In the genomic region with DNA sequence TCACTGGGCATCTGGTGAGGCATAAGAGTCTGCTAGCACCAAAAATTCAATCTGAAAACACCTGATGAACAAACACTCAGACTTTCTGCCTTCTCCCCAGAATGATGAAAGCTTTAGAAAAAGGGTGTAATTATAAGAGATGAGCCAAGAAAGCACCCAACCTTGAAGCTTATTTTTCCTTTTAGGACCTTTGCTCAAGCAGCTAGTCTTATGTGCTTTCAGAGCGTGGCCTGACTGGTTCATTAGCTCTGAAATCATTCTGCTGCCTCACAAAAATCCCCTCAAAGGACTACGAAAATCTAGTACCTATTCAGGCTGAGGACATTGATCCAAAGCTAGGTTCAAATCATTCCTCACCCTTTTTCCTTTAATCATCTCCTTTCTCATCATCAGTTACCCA, we compare ENCODE assay signal across 23 cellular contexts.
"Had no signal": no experiment of that assay in that cellular context is flagged by ENCODE, and none has a peak within 500 bp of the region (broad histone marks: within the 10 kb centered on the region; RNA-seq: fewer than 3 reads in every experiment).

No MANE protein-coding gene starts in this region.

- DNase-seq: hippocampal formation; kidney glomerular epithelial cell; left colon; left ventricle myocardium inferior; mesendoderm; naive B cell; natural killer cell; ovary; retina; right cardiac atrium; stimulated activated CD4-positive, alpha-beta T cell treated with anti-CD3 and anti-CD28 coated beads, Interleukin-2, amount 100 ng/mL, for 24 hours; stimulated activated CD4-positive, alpha-beta T cell treated with anti-CD3 and anti-CD28 coated beads, Interleukin-4, amount 100 ng/mL, for 1 hour; stimulated activated naive CD4-positive, alpha-beta T cell; uterus had no signal

- H3K4me3 Mint-ChIP-seq: mesothelial cell of epicardium; naive B cell; natural killer cell; stimulated activated naive CD8-positive, alpha-beta T cell treated with anti-CD3 and anti-CD28 coated beads, Interleukin-15, Interleukin-2, amounts not matched to agents 100 ng/mL and 50 ng/mL, for 24 hours; type B pancreatic cell had no signal

- H3K4me2 ChIP-seq: smooth muscle cell had no signal

- H3K27ac ChIP-seq: left ventricle myocardium inferior, ovary, suprapubic skin, thoracic aorta, tibial nerve, uterus had no signal

- H3K36me3 ChIP-seq: ovary, uterus had no signal

- H3K4me1 Mint-ChIP-seq: mesothelial cell of epicardium, naive B cell, natural killer cell had no signal

- H3K27me3 Mint-ChIP-seq: naive B cell; progenitor cell of endocrine pancreas; stimulated activated naive CD8-positive, alpha-beta T cell treated with anti-CD3 and anti-CD28 coated beads, Interleukin-15, Interleukin-2, amounts not matched to agents 100 ng/mL and 50 ng/mL, for 24 hours; type B pancreatic cell had no signal

- H3K27ac Mint-ChIP-seq: mesothelial cell of epicardium; naive B cell; natural killer cell; progenitor cell of endocrine pancreas; stimulated activated naive CD8-positive, alpha-beta T cell treated with anti-CD3 and anti-CD28 coated beads, Interleukin-15, Interleukin-2, amounts not matched to agents 100 ng/mL and 50 ng/mL, for 24 hours; type B pancreatic cell had no signal

- ATAC-seq: left colon, natural killer cell, right cardiac atrium had no signal

- H3K4me1 ChIP-seq: left ventricle myocardium inferior, suprapubic skin, tibial nerve, uterus had no signal

- H3K9me3 Mint-ChIP-seq: type B pancreatic cell had no signal

- H3K4me3 ChIP-seq: left ventricle myocardium inferior, lung, ovary, smooth muscle cell, suprapubic skin, thoracic aorta, tibial nerve, uterus had no signal

- H3K27me3 ChIP-seq: ovary, suprapubic skin, tibial nerve, uterus had no signal

- H3K36me3 Mint-ChIP-seq: naive B cell, natural killer cell had no signal
